In genomic region chr17:16380640-16381495, GRCh38 we compare ENCODE assay signal across 8 cellular contexts. TPM values are rescaled to one million over a fixed set of nuclear protein-coding genes. Genes with fewer than 3 reads are reported as not detected.
DNase-seq lines count a peak whose midpoint lies in the region; ATAC-seq and TF ChIP-seq lines count a peak whose summit lies in the region.

TSS of gene UBB (plus strand) at chr17:16381091. CDS start at chr17:16381908, 817 bp downstream.

- no peak for TF ChIP-seq CTCF in coronary artery (IDR thresholded peaks at IDR 0.05)

- DNase-seq in Ammon's horn (ENCODE audit: low spot score) (peak; percentile 98), NCI-H524 treated with DMSO at 0.1 percent for 48 hours (lab: John Stamatoyannopoulos, UW) (peak; percentile 95), coronary artery (ENCODE audit: low spot score) (peak; percentile 97), left kidney (ENCODE audit: low read depth, low spot score) (peak; percentile 99)
- DNase-seq in activated CD4-positive, alpha-beta T cell treated with anti-CD3 and anti-CD28 coated beads, Interleukin-2, amount 10 ng/mL, durations not matched to agents 24 days and 14 days: peak; percentile 98
- DNase-seq in stimulated activated CD4-positive, alpha-beta T cell treated with anti-CD3 and anti-CD28 coated beads, Interleukin-2, amount 100 ng/mL, for 24 hours: peak; percentile 92 to 94

- peak within 1 kb of the TSS; percentile 90 for H3K4me3 Mint-ChIP-seq in activated CD4-positive, alpha-beta T cell treated with anti-CD3 and anti-CD28 coated beads, Interleukin-2, amount 10 ng/mL, durations not matched to agents 24 days and 14 days

- intact Hi-C loops in activated CD4-positive, alpha-beta T cell treated with anti-CD3 and anti-CD28 coated beads, Interleukin-2, amount 10 ng/mL, durations not matched to agents 24 days and 14 days (cut with micrococcal nuclease): loop anchor here (1.0 to 10.0 kb wide), 6 partner anchors 28 to 166 kb away; partner anchors contain the start of genes CENPV, NCOR1, PIGL and TRPV2

- H3K36me3 Mint-ChIP-seq in activated CD4-positive, alpha-beta T cell treated with anti-CD3 and anti-CD28 coated beads, Interleukin-2, amount 10 ng/mL, durations not matched to agents 24 days and 14 days (ENCODE audit: low read depth): peaks cover 37% of the 10 kb centered on the region

- peak within 1 kb of the TSS; percentile 79 for H3K4me3 ChIP-seq in coronary artery

- peak within 1 kb of the TSS; percentile 93 for H3K27ac Mint-ChIP-seq in activated CD4-positive, alpha-beta T cell treated with anti-CD3 and anti-CD28 coated beads, Interleukin-2, amount 10 ng/mL, durations not matched to agents 24 days and 14 days

- ATAC-seq in GM19043 (IDR thresholded peaks at IDR 0.05; ENCODE audit: low read depth, unreplicated experiment): peak; percentile 92
- peak; percentile 95 for ATAC-seq in HG03432 (IDR thresholded peaks at IDR 0.05; ENCODE audit: unreplicated experiment)

- H3K27me3 Mint-ChIP-seq in activated CD4-positive, alpha-beta T cell treated with anti-CD3 and anti-CD28 coated beads, Interleukin-2, amount 10 ng/mL, durations not matched to agents 24 days and 14 days: no peaks in the 10 kb centered on the region

- H3K27ac ChIP-seq in coronary artery: peak within 1 kb of the TSS; percentile 94 to 95

- no peaks in the 10 kb centered on the region for H3K9me3 Mint-ChIP-seq in activated CD4-positive, alpha-beta T cell treated with anti-CD3 and anti-CD28 coated beads, Interleukin-2, amount 10 ng/mL, durations not matched to agents 24 days and 14 days

- peaks cover 33% of the 10 kb centered on the region for H3K4me1 Mint-ChIP-seq in activated CD4-positive, alpha-beta T cell treated with anti-CD3 and anti-CD28 coated beads, Interleukin-2, amount 10 ng/mL, durations not matched to agents 24 days and 14 days

RNA-seq across cellular contexts. Expression of gene UBB, which starts in this region (rescaled TPM):
- 1,973 and 2,004 TPM in 2 replicates for total RNA-seq in activated CD4-positive, alpha-beta T cell treated with anti-CD3 and anti-CD28 coated beads, Interleukin-2, amount 10 ng/mL, durations not matched to agents 24 days and 14 days

Comparison
In these comparisons a context has a peak if more than half of its experiments do, and no peak if none do; other contexts are left out.
1. Peak in every context shown above with its lines: DNase-seq, ATAC-seq, H3K4me3 ChIP-seq and H3K27ac ChIP-seq.